In the genomic region with DNA sequence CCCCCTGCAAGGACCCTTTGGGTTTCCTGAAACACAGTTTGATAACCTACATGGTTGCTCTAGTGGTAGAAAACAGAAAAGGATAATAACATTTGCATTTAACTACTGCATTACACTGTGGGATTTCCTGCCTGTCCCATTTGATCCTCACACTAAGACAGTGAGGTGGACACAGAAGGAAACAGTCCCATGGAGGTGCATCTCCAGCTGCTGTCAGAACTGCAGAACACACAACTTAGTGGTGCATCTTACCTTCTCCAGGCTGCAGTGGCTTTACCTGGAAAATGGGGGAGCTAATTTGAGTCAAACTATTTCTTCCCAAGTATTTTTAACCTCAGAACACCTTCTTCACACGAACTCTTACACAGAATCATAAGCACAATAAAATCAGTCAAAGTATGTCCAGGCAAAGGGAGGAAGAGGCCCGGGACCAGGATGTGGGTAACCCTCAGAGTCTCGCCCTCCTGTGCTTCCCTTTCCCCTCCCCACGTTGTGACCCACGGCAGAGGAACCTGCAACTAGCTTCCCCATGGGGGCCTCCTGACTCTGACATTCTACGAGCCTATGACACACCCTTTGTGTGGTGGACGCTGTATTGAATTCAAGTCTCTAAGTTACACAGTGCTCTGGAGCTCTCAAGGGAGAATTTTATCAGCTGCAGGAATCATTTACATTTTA, we compare ENCODE assay signal across 10 cellular contexts. TPM values are rescaled to one million over a fixed set of nuclear protein-coding genes. Genes with fewer than 3 reads are reported as not detected.
DNase-seq lines count a peak whose midpoint lies in the region; ATAC-seq and TF ChIP-seq lines count a peak whose summit lies in the region.
"Had no signal": no experiment of that assay in that cellular context is flagged by ENCODE, and none has a peak within 500 bp of the region (broad histone marks: within the 10 kb centered on the region; RNA-seq: fewer than 3 reads in every experiment).

No MANE protein-coding gene starts in this region.

- H3K4me1 ChIP-seq in Loucy (ENCODE audit: insufficient read depth, low read length, poor library complexity, severe bottlenecking) (peaks cover 15% of the 10 kb centered on the region), PC-3 (ENCODE audit: insufficient read depth, low read length) (no peaks in the 10 kb centered on the region)

- H2AFZ ChIP-seq in Loucy (ENCODE audit: low read length): peak overlapping the region; percentile 66
- H2AFZ ChIP-seq in PC-3 (ENCODE audit: low read length): no peak overlapping the region

- H3K9me2 ChIP-seq in Loucy (replicated peaks; ENCODE audit: low read depth, low read length): no peaks in the 10 kb centered on the region
- H3K9me2 ChIP-seq in PC-3 (replicated peaks; ENCODE audit: low read length): no peaks in the 10 kb centered on the region

- H3K27me3 ChIP-seq in Loucy (ENCODE audit: insufficient read depth, low read length, poor library complexity, severe bottlenecking) (no peaks in the 10 kb centered on the region), PC-3 (ENCODE audit: low read length) (no peaks in the 10 kb centered on the region)

- peak; percentile 77 for ATAC-seq in GM21381 (IDR thresholded peaks at IDR 0.05; ENCODE audit: unreplicated experiment)
- no peak for ATAC-seq in HG02970 (IDR thresholded peaks at IDR 0.05; ENCODE audit: low FRiP score, unreplicated experiment)
- ATAC-seq in PC-3: no peak

- H3K9me3 ChIP-seq in Loucy (ENCODE audit: insufficient read depth, low read depth, low read length): no peaks in the 10 kb centered on the region; the same call in 1 of the 2 replicates
- no peaks in the 10 kb centered on the region for H3K9me3 ChIP-seq in PC-3 (ENCODE audit: low read length)

- H3K4me3 ChIP-seq in GM12865 (ENCODE audit: low read depth, low read length) (no peak overlapping the region), Loucy (ENCODE audit: low read length, poor library complexity, severe bottlenecking) (peak overlapping the region; percentile 42), PC-3 (ENCODE audit: low read length) (no peak overlapping the region)

- POLR2A ChIA-PET in PC-3 (lab: Charles Lee; ENCODE audit: unreplicated experiment): no interaction called here

- DNase-seq in GM12865 (ENCODE audit: low read depth) (peak; percentile 61), germinal center (ENCODE audit: low spot score) (peak; percentile 53), DMS79 (lab: John Stamatoyannopoulos, UW) (no peak), glomerular visceral epithelial cell (ENCODE audit: extremely low spot score) (no peak), PC-3 (no peak)
- DNase-seq: effector CD8-positive, alpha-beta T cell; SW 1271 had no signal

- H3K9ac ChIP-seq in Loucy (ENCODE audit: low read depth, low read length, poor library complexity, severe bottlenecking) (peak overlapping the region; percentile 23), PC-3 (ENCODE audit: low read length) (no peak overlapping the region)

- no peaks in the 10 kb centered on the region for H3K79me2 ChIP-seq in Loucy (ENCODE audit: insufficient read depth, low read length)
- no peaks in the 10 kb centered on the region for H3K79me2 ChIP-seq in PC-3 (ENCODE audit: low read length)

- H3F3A ChIP-seq in Loucy (ENCODE audit: low read depth): no peaks in the 10 kb centered on the region
- H3F3A ChIP-seq in PC-3 (ENCODE audit: low read length, unreplicated experiment): no peaks in the 10 kb centered on the region

- CTCF ChIA-PET in PC-3 (lab: Charles Lee): no interaction called here

- H4K20me1 ChIP-seq in Loucy (ENCODE audit: insufficient read depth, low read length, poor library complexity, severe bottlenecking) (no peaks in the 10 kb centered on the region), PC-3 (ENCODE audit: low read length) (no peaks in the 10 kb centered on the region)

- no TSS peak for BruUV-seq in PC-3 (replicated peaks; lab: Mats Ljungman, UMichigan)

- H3K36me3 ChIP-seq in Loucy (ENCODE audit: insufficient read depth, low read length) (peaks cover 5% of the 10 kb centered on the region; the same call in 1 of the 2 replicates), PC-3 (ENCODE audit: low read depth, low read length) (peaks cover 16% of the 10 kb centered on the region)

- no peak for TF ChIP-seq CTCF in GM12865 (IDR thresholded peaks at IDR 0.05; ENCODE audit: insufficient read depth, low read depth, low read length, missing control alignments)
- TF ChIP-seq CTCF in Loucy (conservative IDR thresholded peaks at IDR 0.05; ENCODE audit: low read length): 0 out of 2 replicates have a peak, but pooled peaks have one; percentile 16
- no peak for TF ChIP-seq CTCF in PC-3 (conservative IDR thresholded peaks at IDR 0.05; ENCODE audit: low read depth, low read length)

- intact Hi-C loops in PC-3 (cut with micrococcal nuclease): no loop called here

- no peak overlapping the region for H3K27ac ChIP-seq in PC-3 (ENCODE audit: low read length)

- H3K4me2 ChIP-seq in Loucy (ENCODE audit: low read depth, low read length, poor library complexity, severe bottlenecking): peak overlapping the region; percentile 81
- H3K4me2 ChIP-seq in PC-3 (ENCODE audit: low read length): no peak overlapping the region

RNA-seq across cellular contexts. Expression of gene SCRN1, which starts 33.7 kb away (rescaled TPM):
- 33.9 and 37.9 TPM in 2 replicates for total RNA-seq in PC-3 (2014; rRNA removed)

Comparison
In these comparisons a context has a peak if more than half of its experiments do, and no peak if none do; other contexts are left out.
1. DNase-seq: peak in GM12865 (single experiment) and germinal center (single experiment); none in DMS79 (single experiment), glomerular visceral epithelial cell (single experiment) and PC-3 (single experiment).